8 cellular contexts compared by ENCODE assay signal in genomic region chr10:114938818-114939193, GRCh38. TPM values are rescaled to one million over a fixed set of nuclear protein-coding genes. Genes with fewer than 3 reads are reported as not detected.
DNase-seq lines count a peak whose midpoint lies in the region; ATAC-seq and TF ChIP-seq lines count a peak whose summit lies in the region.

No MANE protein-coding gene starts in this region.

- H3K4me3 ChIP-seq in GM12875 (ENCODE audit: low read depth, low read length), result peak overlapping the region; percentile 100
- peak overlapping the region; percentile 82 for H3K4me3 ChIP-seq in RWPE2 (ENCODE audit: severe bottlenecking)
- peak overlapping the region; percentile 98 for H3K4me3 ChIP-seq in fibroblast of pulmonary artery (replicated peaks; ENCODE audit: low read depth, low read length)
- peak overlapping the region; percentile 79 to 91 (median 84) for H3K4me3 ChIP-seq in gastrocnemius medialis

- intact Hi-C loops in gastrocnemius medialis (cut with DNase I; ENCODE audit: low total_unique reads), result loop anchor here (10.0 kb wide), 1 partner anchor 114 kb away; the partner anchor contains the start of gene FHIP2A

- H3K27me3 ChIP-seq in RWPE2 (ENCODE audit: insufficient read depth, poor library complexity, severe bottlenecking) (no peaks in the 10 kb centered on the region), gastrocnemius medialis (no peaks in the 10 kb centered on the region)

- no peak for DNase-seq in RWPE2 (ENCODE audit: low spot score)
- DNase-seq in fibroblast of pulmonary artery (ENCODE audit: low read depth), result no peak
- DNase-seq in gastrocnemius medialis, result no peak
- no peak for DNase-seq in medulla oblongata (ENCODE audit: extremely low spot score)
- no peak for DNase-seq in GM10266 (ENCODE audit: extremely low spot score)
- no peak for DNase-seq in NCI-H2196 treated with DMSO at 0.1 percent for 48 hours (lab: John Stamatoyannopoulos, UW; ENCODE audit: unreplicated experiment)

- H3K36me3 ChIP-seq in RWPE2 (ENCODE audit: low read depth), result peaks cover 37% of the 10 kb centered on the region
- H3K36me3 ChIP-seq in gastrocnemius medialis, result peaks cover 0 to 21% of the 10 kb centered on the region in 2 donors

- H3K9me3 ChIP-seq in RWPE2 (ENCODE audit: severe bottlenecking) (no peaks in the 10 kb centered on the region), gastrocnemius medialis (no peaks in the 10 kb centered on the region)

- no peak for TF ChIP-seq CTCF in GM12875 (IDR thresholded peaks at IDR 0.05; ENCODE audit: borderline replicate concordance, insufficient read depth, low read depth, low read length)
- no peak for TF ChIP-seq CTCF in RWPE2 (IDR thresholded peaks at IDR 0.05; ENCODE audit: poor library complexity, severe bottlenecking)
- no peak for TF ChIP-seq CTCF in fibroblast of pulmonary artery (IDR thresholded peaks at IDR 0.05; ENCODE audit: low read length, missing control alignments)
- TF ChIP-seq CTCF in gastrocnemius medialis (IDR thresholded peaks at IDR 0.05 in 4 of 5, conservative IDR thresholded peaks at IDR 0.05 in 1 of 5), result no peak
- no peak for TF ChIP-seq CTCF in GM10266 (IDR thresholded peaks at IDR 0.05; ENCODE audit: control insufficient read depth, insufficient read depth, low read depth, missing control alignments)

- in situ Hi-C loops in gastrocnemius medialis (cut with MboI; ENCODE audit: low sequenced_read_pairs in 4 of 4), result no loop called here

- H3K27ac ChIP-seq in RWPE2 (ENCODE audit: poor library complexity, severe bottlenecking) (peak overlapping the region; percentile 68), gastrocnemius medialis (peak overlapping the region; percentile 82 to 94 (median 88))

- TF ChIP-seq POLR2A in gastrocnemius medialis (IDR thresholded peaks at IDR 0.05), result no peak

- ATAC-seq in RWPE2 (ENCODE audit: low read depth) (no peak), gastrocnemius medialis (no peak), GM21723 (IDR thresholded peaks at IDR 0.05; ENCODE audit: unreplicated experiment) (no peak)

- H3K4me1 ChIP-seq in RWPE2 (ENCODE audit: insufficient read depth, poor library complexity, severe bottlenecking) (peaks cover 13% of the 10 kb centered on the region), gastrocnemius medialis (peaks cover 21 to 36% of the 10 kb centered on the region in 2 donors)

RNA-seq across cellular contexts. Expression of gene TRUB1, which starts 0.8 kb away (rescaled TPM):
- 10 to 100 TPM in 2 of 4 donors, 1 to 10 TPM in 2; 8.5 to 16.5 (median 10.3) TPM for total RNA-seq in gastrocnemius medialis
